Comparison of ENCODE assay signal across 37 cellular contexts in the genomic region with DNA sequence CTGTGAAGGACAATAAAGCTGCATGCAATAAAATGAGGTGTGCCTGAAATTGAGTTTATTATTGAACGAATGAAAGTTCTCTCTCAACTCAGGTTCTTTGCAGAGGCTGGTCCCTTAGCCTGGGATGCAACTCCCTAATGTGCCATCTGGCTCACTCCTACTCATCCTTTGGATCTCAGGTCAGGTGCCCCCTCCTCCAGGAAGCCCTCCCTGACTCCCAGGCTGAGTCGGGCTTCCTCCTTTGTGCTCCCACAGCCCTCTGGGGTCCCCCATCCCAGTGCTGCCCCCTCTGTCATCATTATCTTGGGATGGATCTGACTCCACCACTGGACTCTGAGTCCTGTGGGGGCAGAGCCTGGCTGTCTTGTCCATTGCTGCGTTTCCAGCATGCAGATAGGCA. TPM values are rescaled to one million over a fixed set of nuclear protein-coding genes. Genes with fewer than 3 reads are reported as not detected.
"Had no signal": no experiment of that assay in that cellular context is flagged by ENCODE, and none has a peak within 500 bp of the region (broad histone marks: within the 10 kb centered on the region; RNA-seq: fewer than 3 reads in every experiment).

No MANE protein-coding gene starts in this region.

- FAIRE-seq: astrocyte, TTC549 had no signal

- H3K4me1 ChIP-seq: adrenal gland, body of pancreas, breast epithelium had no signal

- H3K4me3 ChIP-seq: adrenal gland, body of pancreas, breast epithelium had no signal

- H3K36me3 ChIP-seq: adrenal gland, brain microvascular endothelial cell, breast epithelium had no signal

- H3K27ac ChIP-seq: adrenal gland, body of pancreas, brain microvascular endothelial cell, breast epithelium, VCaP had no signal

- DNase-seq: activated B cell treated with CpG ODN at 0.5 μM for 24 hours; activated CD4-positive, alpha-beta memory T cell treated with anti-CD3 and anti-CD28 coated beads for 36 hours; activated CD4-positive, alpha-beta T cell treated with anti-CD3 and anti-CD28 coated beads for 4 hours; activated CD4-positive, alpha-beta T cell treated with anti-CD3 and anti-CD28 coated beads, Interleukin-2, amount 10 ng/mL, durations not matched to agents 24 days and 14 days; activated CD4-positive, alpha-beta T cell treated with anti-CD3 and anti-CD28 coated beads, Interleukin-2, amount 50 U/mL, for 1 hour; activated CD4-positive, alpha-beta T cell treated with anti-CD3 and anti-CD28 coated beads, Interleukin-2, amount 50 U/mL, for 4 hours; activated CD4-positive, CD25-positive, alpha-beta regulatory T cell treated with anti-CD3 and anti-CD28 coated beads, Interleukin-2, amount 50 U/mL, for 72 hours; activated CD8-positive, alpha-beta memory T cell treated with anti-CD3 and anti-CD28 coated beads, Interleukin-2, amount 50 U/mL, for 4 hours; activated CD8-positive, alpha-beta T cell treated with anti-CD3 and anti-CD28 coated beads for 36 hours; activated effector memory CD4-positive, alpha-beta T cell treated with anti-CD3 and anti-CD28 coated beads, Interleukin-2, amount 50 U/mL, for 16 hours; activated gamma-delta T cell treated with Interleukin-2 at 50 U/mL for 16 hours; activated naive CD4-positive, alpha-beta T cell; activated naive CD4-positive, alpha-beta T cell treated with anti-CD3 and anti-CD28 coated beads for 36 hours; activated naive CD4-positive, alpha-beta T cell treated with anti-CD3 and anti-CD28 coated beads, Interleukin-2, amount 50 U/mL, for 16 hours; activated naive CD8-positive, alpha-beta T cell treated with anti-CD3 and anti-CD28 coated beads for 36 hours; activated T-cell treated with anti-CD3 and anti-CD28 coated beads for 4 hours; activated T-cell treated with anti-CD3 and anti-CD28 coated beads, Interleukin-2, amount 50 U/mL, for 1 hour; activated T-cell treated with anti-CD3 and anti-CD28 coated beads, Interleukin-2, amount 50 U/mL, for 4 hours; activated T-cell treated with anti-CD3 and anti-CD28 coated beads, Interleukin-2, amount 50 U/mL, for 72 hours; adrenal gland; amniotic stem cell; aorta; body of pancreas; brain microvascular endothelial cell; central memory CD4-positive, alpha-beta T cell; T-helper 1 cell; T-helper 2 cell; T-helper 9 cell had no signal

- ATAC-seq: activated CD8-positive, alpha-beta T cell treated with anti-CD3 and anti-CD28 coated beads for 36 hours; activated naive CD4-positive, alpha-beta T cell treated with anti-CD3 and anti-CD28 coated beads, Interleukin-2, amount 50 U/mL, for 72 hours; activated T-cell treated with anti-CD3 and anti-CD28 coated beads, Interleukin-2, amount 50 U/mL, for 4 hours; activated T-cell treated with anti-CD3 and anti-CD28 coated beads, Interleukin-2, amount 50 U/mL, for 72 hours; activated T-helper 17 cell treated with anti-CD3 and anti-CD28 coated beads, Interleukin-2, amount 50 U/mL, for 72 hours; body of pancreas had no signal

- H3K27me3 ChIP-seq: adrenal gland, body of pancreas, brain microvascular endothelial cell, breast epithelium had no signal

RNA-seq across cellular contexts. Expression of a gene that starts 2.7 kb away (rescaled TPM):
- total RNA-seq: activated B cell treated with CpG ODN at 0.5 μM for 24 hours; activated CD4-positive, alpha-beta memory T cell treated with anti-CD3 and anti-CD28 coated beads for 36 hours; activated CD4-positive, alpha-beta T cell treated with anti-CD3 and anti-CD28 coated beads, Interleukin-2, amount 10 ng/mL, durations not matched to agents 24 days and 14 days; activated CD8-positive, alpha-beta memory T cell treated with anti-CD3 and anti-CD28 coated beads for 36 hours; activated CD8-positive, alpha-beta T cell treated with anti-CD3 and anti-CD28 coated beads for 36 hours; activated naive CD4-positive, alpha-beta T cell treated with anti-CD3 and anti-CD28 coated beads for 36 hours; activated naive CD4-positive, alpha-beta T cell treated with anti-CD3 and anti-CD28 coated beads, Interleukin-2, amount 50 U/mL, for 72 hours; activated naive CD8-positive, alpha-beta T cell treated with anti-CD3 and anti-CD28 coated beads for 36 hours; activated T-cell treated with anti-CD3 and anti-CD28 coated beads, Interleukin-2, amount 50 U/mL, for 4 hours; activated T-cell treated with anti-CD3 and anti-CD28 coated beads, Interleukin-2, amount 50 U/mL, for 72 hours; activated T-helper 1 cell treated with anti-CD3 and anti-CD28 coated beads, Interleukin-12 subunit alpha, Interleukin-12 subunit beta, Interleukin-2, Interleukin-4 antibody, amounts not matched to agents 30 ng/mL and 10 ng/mL and 1 ng/mL, durations not matched to agents 14 hours and 24 hours and 36 hours; activated T-helper 17 cell treated with anti-CD3 and anti-CD28 coated beads, Interleukin-2, amount 50 U/mL, for 72 hours; adrenal gland; aorta; astrocyte; body of pancreas; breast epithelium; cardiac septum had no signal
- polyA plus RNA-seq: adrenal gland, aorta had no signal
